In the genomic region with DNA sequence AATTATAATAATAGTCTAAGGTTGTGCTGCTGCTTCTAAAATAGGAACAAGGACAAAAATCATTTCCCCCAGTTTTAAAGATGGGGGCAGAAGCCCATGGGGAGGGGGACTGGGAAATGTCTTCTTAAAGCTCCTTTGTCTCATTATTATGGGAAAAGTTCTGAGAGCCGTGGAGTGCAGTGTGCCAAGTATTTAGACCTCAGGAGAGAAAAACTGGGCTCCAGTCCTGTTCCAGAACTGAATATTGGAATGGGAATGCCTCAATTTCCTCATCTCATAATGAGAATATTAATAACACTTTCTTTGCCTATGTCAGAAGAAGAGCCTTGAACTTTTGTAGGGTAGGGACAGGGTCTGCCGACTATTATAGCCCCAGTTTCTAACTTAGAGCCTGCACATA, we compare ENCODE assay signal across 11 cellular contexts. TPM values are rescaled to one million over a fixed set of nuclear protein-coding genes. Genes with fewer than 3 reads are reported as not detected.
DNase-seq lines count a peak whose midpoint lies in the region; TF ChIP-seq lines count a peak whose summit lies in the region.
"Had no signal": no experiment of that assay in that cellular context is flagged by ENCODE, and none has a peak within 500 bp of the region (broad histone marks: within the 10 kb centered on the region; RNA-seq: fewer than 3 reads in every experiment).

No MANE protein-coding gene starts in this region.

- H4K20me1 ChIP-seq in BLaER1 treated with 17β-estradiol and CSF1 and Interleukin-3, amounts not matched to agents 10 nM and 100 nM: no peaks in the 10 kb centered on the region

- peak overlapping the region in 8 of 11 experiments; percentile 76 to 81 (median 78); a peak in 11 of 22 replicates for H3K9ac ChIP-seq in BLaER1 treated with 17β-estradiol and CSF1 and Interleukin-3, amounts not matched to agents 10 nM and 100 nM

- peak overlapping the region; percentile 82 to 98 (median 90) for H3K4me2 ChIP-seq in BLaER1 treated with 17β-estradiol and CSF1 and Interleukin-3, amounts not matched to agents 10 nM and 100 nM

- H3K4me1 Mint-ChIP-seq in chondrocyte (ENCODE audit: low read depth) (peaks cover 16% of the 10 kb centered on the region), neural crest cell (peaks cover 17% of the 10 kb centered on the region)

- no peaks in the 10 kb centered on the region for H3K27me3 ChIP-seq in BLaER1 treated with 17β-estradiol and CSF1 and Interleukin-3, amounts not matched to agents 10 nM and 100 nM
- H3K27me3 ChIP-seq in MG63: no peaks in the 10 kb centered on the region

- TF ChIP-seq CTCF in chondrocyte (IDR thresholded peaks at IDR 0.05): no peak
- TF ChIP-seq CTCF in neural crest cell (conservative IDR thresholded peaks at IDR 0.05): no peak

- H3K36me3 ChIP-seq in BLaER1 treated with 17β-estradiol and CSF1 and Interleukin-3, amounts not matched to agents 10 nM and 100 nM: no peaks in the 10 kb centered on the region
- H3K36me3 ChIP-seq in MG63: no peaks in the 10 kb centered on the region
- H3K36me3 ChIP-seq: left ventricle myocardium inferior had no signal

- peaks cover 0 to 7% (median 0%) of the 10 kb centered on the region in 11 experiments; a peak in 3 of 22 replicates for H3K9me3 ChIP-seq in BLaER1 treated with 17β-estradiol and CSF1 and Interleukin-3, amounts not matched to agents 10 nM and 100 nM (replicated peaks in 1 of 11)
- no peaks in the 10 kb centered on the region for H3K9me3 ChIP-seq in MG63

- no peak overlapping the region for H3K4me3 Mint-ChIP-seq in chondrocyte (ENCODE audit: unreplicated experiment)
- H3K4me3 Mint-ChIP-seq in neural crest cell: peak overlapping the region; percentile 84

- H3K27ac ChIP-seq in BLaER1 treated with 17β-estradiol and CSF1 and Interleukin-3, amounts not matched to agents 10 nM and 100 nM: peak overlapping the region in 9 of 11 experiments; percentile 54 to 86 (median 77); a peak in 16 of 22 replicates
- H3K27ac ChIP-seq: HL-60 had no signal

- H3K36me3 Mint-ChIP-seq in chondrocyte (ENCODE audit: low read depth): no peaks in the 10 kb centered on the region
- no peaks in the 10 kb centered on the region for H3K36me3 Mint-ChIP-seq in neural crest cell (ENCODE audit: low read depth)

- H3K4me1 ChIP-seq in BLaER1 treated with 17β-estradiol and CSF1 and Interleukin-3, amounts not matched to agents 10 nM and 100 nM: peaks cover 16 to 25% (median 19%) of the 10 kb centered on the region in 10 experiments

- DNase-seq in MG63 (no peak), chondrocyte (ENCODE audit: low spot score) (no peak), neural crest cell (ENCODE audit: low read depth, low spot score) (no peak), hepatic stellate cell (ENCODE audit: low spot score) (no peak), NCI-H524 (lab: John Stamatoyannopoulos, UW) (no peak), Ammon's horn (ENCODE audit: low spot score) (no peak), NK-92 (lab: John Stamatoyannopoulos, UW; ENCODE audit: unreplicated experiment) (no peak)
- DNase-seq: left ventricle myocardium inferior had no signal

- H3K9me3 Mint-ChIP-seq in chondrocyte (ENCODE audit: low read depth) (no peaks in the 10 kb centered on the region), neural crest cell (no peaks in the 10 kb centered on the region)
- H3K9me3 Mint-ChIP-seq: stimulated activated naive CD8-positive, alpha-beta T cell treated with anti-CD3 and anti-CD28 coated beads, Interleukin-15, Interleukin-2, amounts not matched to agents 100 ng/mL and 50 ng/mL, for 24 hours had no signal

- no peak overlapping the region for H3K4me3 ChIP-seq in BLaER1 treated with 17β-estradiol and CSF1 and Interleukin-3, amounts not matched to agents 10 nM and 100 nM
- peak overlapping the region; percentile 45 for H3K4me3 ChIP-seq in MG63

- H3K27me3 Mint-ChIP-seq in chondrocyte (ENCODE audit: low read depth) (no peaks in the 10 kb centered on the region), neural crest cell (ENCODE audit: low read depth) (no peaks in the 10 kb centered on the region)

- peak overlapping the region; percentile 96 for H3K27ac Mint-ChIP-seq in chondrocyte (ENCODE audit: unreplicated experiment)
- no peak overlapping the region for H3K27ac Mint-ChIP-seq in neural crest cell (ENCODE audit: unreplicated experiment)

RNA-seq across cellular contexts. Expression of gene ATF3, which starts 40.9 kb away (rescaled TPM):
- total RNA-seq in MG63 (2014; rRNA removed; shearing (Covaris generic); ENCODE audit: low replicate concordance): 0.99 and 7.4 TPM in 2 replicates
- total RNA-seq in chondrocyte (3.5 to 54.5 TPM (median 50.2 TPM) in 3 replicates), neural crest cell (10.3 and 12.3 TPM in 2 replicates)
